In genomic region chr2:100269889-100270288, GRCh38 we compare ENCODE assay signal across 26 cellular contexts. TPM values are rescaled to one million over a fixed set of nuclear protein-coding genes. Genes with fewer than 3 reads are reported as not detected.
DNase-seq lines count a peak whose midpoint lies in the region; ATAC-seq, FAIRE-seq and TF ChIP-seq lines count a peak whose summit lies in the region.
"Had no signal": no experiment of that assay in that cellular context is flagged by ENCODE, and none has a peak within 500 bp of the region (broad histone marks: within the 10 kb centered on the region; RNA-seq: fewer than 3 reads in every experiment).

No MANE protein-coding gene starts in this region.

- H3K4me3 ChIP-seq in adrenal gland (no peak overlapping the region), HepG2 (replicated peaks in 1 of 3; ENCODE audit: insufficient read depth in 1 of 3, low read depth in 2 of 3, low read length in 3 of 3) (no peak overlapping the region), uterus (no peak overlapping the region), osteoblast (ENCODE audit: insufficient read depth, low read length) (no peak overlapping the region)
- H3K4me3 ChIP-seq: HAP-1, PC-9 had no signal

- H3K4me1 ChIP-seq in adrenal gland (replicated peaks in 1 of 2) = peaks cover 25 to 36% of the 10 kb centered on the region in 2 donors
- H3K4me1 ChIP-seq in HepG2 (ENCODE audit: insufficient read depth, low read length) = peaks cover 11% of the 10 kb centered on the region
- peaks cover 0 to 5% of the 10 kb centered on the region in 2 donors for H3K4me1 ChIP-seq in uterus
- no peaks in the 10 kb centered on the region for H3K4me1 ChIP-seq in osteoblast (ENCODE audit: insufficient read depth, low read length)
- H3K4me1 ChIP-seq: HAP-1 had no signal

- H3K27me3 ChIP-seq in adrenal gland (no peaks in the 10 kb centered on the region), HepG2 (ENCODE audit: control insufficient read depth in 1 of 2, insufficient read depth in 2 of 2, low read length in 2 of 2) (peaks cover 0 to 14% of the 10 kb centered on the region in 2 experiments; a peak in 3 of 5 replicates), uterus (no peaks in the 10 kb centered on the region), osteoblast (ENCODE audit: insufficient read depth, low read length) (peaks cover 7% of the 10 kb centered on the region)

- H3K4me2 ChIP-seq in HepG2 (ENCODE audit: low read depth, low read length) = no peak overlapping the region
- no peak overlapping the region for H3K4me2 ChIP-seq in osteoblast (ENCODE audit: insufficient read depth, low read length)
- H3K4me2 ChIP-seq: PC-9 had no signal

- H3K79me2 ChIP-seq in HepG2 (ENCODE audit: insufficient read depth, low read length) (no peaks in the 10 kb centered on the region), osteoblast (ENCODE audit: insufficient read depth, low read length) (no peaks in the 10 kb centered on the region)

- WGBS in adrenal gland, 4 donors = 36 to 61% (median 53%) methylated on average over 4 to 5 of the region's 5 CpGs
- WGBS in HepG2 (ENCODE audit: low lambda C conversion rate) = 14% methylated on average over 5 of the region's 5 CpGs

- H2AFZ ChIP-seq in HepG2 (ENCODE audit: low read length) (no peak overlapping the region), osteoblast (ENCODE audit: low read length) (no peak overlapping the region)
- H2AFZ ChIP-seq: PC-9 had no signal

- peak; percentile 34; the same call in 1 of the 3 replicates for ATAC-seq in HepG2

- no TSS peak for BruUV-seq in HepG2 (replicated peaks; lab: Mats Ljungman, UMichigan)

- CTCF ChIA-PET in HepG2 (lab: Yijun Ruan, JAX; ENCODE audit: low intra/inter-chr PET ratio, low total read pairs) = no interaction called here

- H3K36me3 ChIP-seq in adrenal gland (replicated peaks in 1 of 2) (peaks cover 0 to 2% of the 10 kb centered on the region in 2 donors), HepG2 (replicated peaks in 1 of 2; ENCODE audit: control insufficient read depth in 1 of 2, insufficient read depth in 2 of 2, low read length in 2 of 2) (no peaks in the 10 kb centered on the region), uterus (no peaks in the 10 kb centered on the region), osteoblast (ENCODE audit: insufficient read depth, low read length) (no peaks in the 10 kb centered on the region)
- H3K36me3 ChIP-seq: HAP-1 had no signal

- TF ChIP-seq EP300 in HepG2 (IDR thresholded peaks at IDR 0.05; ENCODE audit: low read depth in 2 of 2, low read length in 2 of 2) = no peak
- no peak for TF ChIP-seq EP300 in HepG2 (CRISPR knock-in tag; IDR thresholded peaks at IDR 0.05; ENCODE audit: borderline replicate concordance)

- FAIRE-seq in HepG2 (lab: Jason Lieb, UNC) = no peak
- FAIRE-seq: GM18507 had no signal

- H3K9ac ChIP-seq in HepG2 (ENCODE audit: insufficient read depth, low read depth, low read length) = no peak overlapping the region

- DNase-seq in OCI-M1 (lab: John Stamatoyannopoulos, UW) (peak; percentile 79), adrenal gland (peak in 2 of 7 donors; percentile 29 to 58), HepG2 (ENCODE audit: low spot score) (no peak), uterus (no peak), NCI-H524 (lab: John Stamatoyannopoulos, UW) (no peak), mesenteric fat pad (ENCODE audit: low spot score) (no peak), osteoblast (ENCODE audit: insufficient read length, low spot score, missing footprints) (no peak)
- DNase-seq: C1 segment of cervical spinal cord; CD4-positive, alpha-beta memory T cell; COR-L47; DMS53; GOT3; HFFc6; Karpas-422; NCI-H1092 treated with DMSO at 0.1 percent for 48 hours; NCI-H1436; NCI-H187 treated with DMSO at 0.1 percent for 48 hours; NCI-H2171 treated with DMSO at 0.1 percent for 48 hours; NCI-H345; NCI-H510A treated with DMSO at 0.1 percent for 48 hours; NCI-H774; PC-9; SHP77 had no signal

- POLR2A ChIA-PET in HepG2 (lab: Yijun Ruan, JAX) = no interaction called here

- intact Hi-C loops in adrenal gland (cut with DNase I) (no loop called here), HepG2 (cut with micrococcal nuclease; ENCODE audit: unreplicated experiment) (no loop called here), uterus (cut with DNase I; ENCODE audit: low total_unique reads) (no loop called here)

- TF ChIP-seq CTCF in adrenal gland (IDR thresholded peaks at IDR 0.05) (no peak), HepG2 (CRISPR knock-in tag; IDR thresholded peaks at IDR 0.05) (no peak), uterus (IDR thresholded peaks at IDR 0.05) (no peak), osteoblast (IDR thresholded peaks at IDR 0.05; ENCODE audit: extremely low read depth, low read depth, low read length) (no peak)

- no peaks in the 10 kb centered on the region for H4K20me1 ChIP-seq in HepG2 (ENCODE audit: insufficient read depth, low read length)
- no peaks in the 10 kb centered on the region for H4K20me1 ChIP-seq in osteoblast (ENCODE audit: insufficient read depth, low read length)

- no peaks in the 10 kb centered on the region for H3K9me3 ChIP-seq in adrenal gland (replicated peaks in 1 of 3)
- no peaks in the 10 kb centered on the region for H3K9me3 ChIP-seq in HepG2 (ENCODE audit: low read length)
- no peaks in the 10 kb centered on the region for H3K9me3 ChIP-seq in uterus
- H3K9me3 ChIP-seq in osteoblast (ENCODE audit: low read depth, low read length) = no peaks in the 10 kb centered on the region
- H3K9me3 ChIP-seq: HAP-1 had no signal

- H3K27ac ChIP-seq in adrenal gland (peak overlapping the region in 4 of 5 donors; percentile 59 to 86 (median 76)), HepG2 (ENCODE audit: extremely low read length, insufficient read depth, low read length) (no peak overlapping the region), uterus (peak overlapping the region; percentile 59 to 87), osteoblast (ENCODE audit: low read depth, low read length) (no peak overlapping the region)
- H3K27ac ChIP-seq: PC-9 had no signal

- in situ Hi-C loops in HepG2 (cut with HindIII; ENCODE audit: extremely low pct_ligation_motif_present, low pct_unique_long_range_greater_than_20kb) = no loop called here

- no peak for TF ChIP-seq RAD21 in HepG2 (CRISPR knock-in tag; IDR thresholded peaks at IDR 0.05)

- no peak for TF ChIP-seq POLR2A in adrenal gland (IDR thresholded peaks at IDR 0.05)
- no peak for TF ChIP-seq POLR2A in HepG2 (IDR thresholded peaks at IDR 0.05; ENCODE audit: insufficient read depth in 1 of 2, low read depth in 2 of 2, low read length in 2 of 2)
- no peak for TF ChIP-seq POLR2A in uterus (IDR thresholded peaks at IDR 0.05)

TF ChIP-seq in HepG2, 621 proteins besides CTCF, POLR2A, EP300 and RAD21 (continues in another document):
- TF ChIP-seq, protein P1, sequence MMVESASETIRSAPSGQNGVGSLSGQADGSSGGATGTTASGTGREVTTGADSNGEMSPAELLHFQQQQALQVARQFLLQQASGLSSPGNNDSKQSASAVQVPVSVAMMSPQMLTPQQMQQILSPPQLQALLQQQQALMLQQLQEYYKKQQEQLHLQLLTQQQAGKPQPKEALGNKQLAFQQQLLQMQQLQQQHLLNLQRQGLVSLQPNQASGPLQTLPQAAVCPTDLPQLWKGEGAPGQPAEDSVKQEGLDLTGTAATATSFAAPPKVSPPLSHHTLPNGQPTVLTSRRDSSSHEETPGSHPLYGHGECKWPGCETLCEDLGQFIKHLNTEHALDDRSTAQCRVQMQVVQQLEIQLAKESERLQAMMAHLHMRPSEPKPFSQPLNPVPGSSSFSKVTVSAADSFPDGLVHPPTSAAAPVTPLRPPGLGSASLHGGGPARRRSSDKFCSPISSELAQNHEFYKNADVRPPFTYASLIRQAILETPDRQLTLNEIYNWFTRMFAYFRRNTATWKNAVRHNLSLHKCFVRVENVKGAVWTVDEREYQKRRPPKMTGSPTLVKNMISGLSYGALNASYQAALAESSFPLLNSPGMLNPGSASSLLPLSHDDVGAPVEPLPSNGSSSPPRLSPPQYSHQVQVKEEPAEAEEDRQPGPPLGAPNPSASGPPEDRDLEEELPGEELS (CRISPR knock-in tag; IDR thresholded peaks at IDR 0.05) = 0 out of 2 replicates have a peak, but pooled peaks have one; percentile 34
- no peak for TF ChIP-seq SAP130 (CRISPR knock-in tag; IDR thresholded peaks at IDR 0.05; ENCODE audit: low read depth)
- no peak for TF ChIP-seq FOXP1 (IDR thresholded peaks at IDR 0.05)
- TF ChIP-seq FOXP1 (CRISPR knock-in tag; IDR thresholded peaks at IDR 0.05) = peak; percentile 81

RNA-seq across cellular contexts. Expression of gene LONRF2, which starts 52.4 kb away (rescaled TPM):
- total RNA-seq in adrenal gland (100 to 1,000 TPM in 1 of 8 donors, 10 to 100 TPM in 7; 30.5 to 110 (median 61.9) TPM), HepG2 (2016; rRNA removed; fragmentation: Illumina TruSeq; extraction: Trizol) (not detected in 2 replicates), uterus (100 to 1,000 TPM in 1 of 4 donors, 10 to 100 TPM in 3; 27.9 to 188 (median 58.5) TPM), mesenteric fat pad (5.9 TPM), osteoblast (under 0.01 TPM in 2 replicates)
- polyA plus RNA-seq in adrenal gland (10 to 100 TPM in 1 of 3 donors, 1 to 10 TPM in 2; 8.1 to 32.5 (median 8.4) TPM), HepG2 (2011; rRNA removed) (0.01 TPM in 1 of 2 replicates, not detected in the other)
- total RNA-seq in HepG2 (2016; cell fraction: cytosol; rRNA removed; fragmentation: Illumina TruSeq; extraction: Trizol; ENCODE audit: low read depth) = not detected in 2 replicates
- total RNA-seq in HepG2 (2016; cell fraction: insoluble cytoplasmic fraction; rRNA removed; fragmentation: Illumina TruSeq; extraction: Trizol) = not detected in 2 replicates
- not detected in 2 replicates for total RNA-seq in HepG2 (2016; cell fraction: membrane; rRNA removed; fragmentation: Illumina TruSeq; extraction: Trizol)
- total RNA-seq in HepG2 (2016; cell fraction: nucleus; rRNA removed; fragmentation: Illumina TruSeq; extraction: Trizol) = 0.03 TPM in 1 of 2 replicates, not detected in the other
- not detected in 2 replicates for polyA plus RNA-seq in HepG2 (2011; cell fraction: cytosol; rRNA removed)
- 0.02 TPM in 1 of 2 replicates, not detected in the other for polyA plus RNA-seq in HepG2 (2011; cell fraction: nucleus; rRNA removed)
- not detected in 2 replicates for polyA plus RNA-seq in HepG2 (2012)
- not detected in 2 replicates for polyA plus RNA-seq in HepG2 (2016; cell fraction: cytosol; fragmentation: Illumina TruSeq; extraction: Trizol; ENCODE audit: low read depth)
- not detected in 2 replicates for polyA plus RNA-seq in HepG2 (2016; cell fraction: insoluble cytoplasmic fraction; fragmentation: Illumina TruSeq; extraction: Trizol; ENCODE audit: low read depth)
- polyA plus RNA-seq in HepG2 (2016; cell fraction: membrane; fragmentation: Illumina TruSeq; extraction: Trizol; ENCODE audit: low read depth) = not detected in 2 replicates
- polyA plus RNA-seq in HepG2 (2016; cell fraction: nucleus; fragmentation: Illumina TruSeq; extraction: Trizol; ENCODE audit: insufficient read depth, low read depth) = not detected in 2 replicates
- 0.10 and 0.33 TPM in 2 replicates for polyA minus RNA-seq in HepG2 (2011; rRNA and poly(A)+ RNA removed; ENCODE audit: low replicate concordance)
- not detected in 2 replicates for polyA minus RNA-seq in HepG2 (2011; cell fraction: cytosol; rRNA and poly(A)+ RNA removed)
- polyA minus RNA-seq in HepG2 (2011; cell fraction: nucleus; rRNA and poly(A)+ RNA removed) = under 0.01 TPM in 1 of 2 replicates, not detected in the other
- total RNA-seq: G401, HFFc6, PC-9 had no signal

Comparison
In these comparisons a context has a peak if more than half of its experiments do, and no peak if none do; other contexts are left out.
1. H3K27ac ChIP-seq: peak in adrenal gland (4 of 5) and uterus (2 of 2); none in HepG2 (single experiment) and osteoblast (single experiment).